In the genomic region with DNA sequence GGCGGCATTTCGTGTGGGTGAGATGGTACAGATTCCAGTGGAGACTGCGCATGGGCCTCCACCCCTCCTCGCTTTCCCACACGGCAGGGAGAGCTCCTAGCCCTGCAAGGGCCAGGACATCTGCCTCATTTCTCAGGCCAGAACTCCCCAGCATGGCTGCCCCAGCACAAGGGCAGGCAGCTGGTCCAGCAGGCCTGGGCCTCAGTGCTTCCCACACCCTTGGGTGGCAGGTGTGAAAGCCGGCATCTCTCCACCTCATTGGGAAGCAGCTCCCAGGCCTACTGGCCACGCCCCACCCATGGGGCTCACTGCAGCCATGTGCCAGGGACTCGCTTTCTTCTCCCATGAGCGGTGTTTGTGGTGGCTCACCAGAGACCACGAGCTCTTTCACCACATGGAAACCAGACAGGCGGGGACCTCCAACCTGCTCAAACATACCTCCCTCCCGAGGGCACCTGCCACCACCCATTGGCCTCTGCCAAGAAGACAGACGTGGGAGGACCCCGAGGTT, we compare ENCODE assay signal across 17 cellular contexts.
"Had no signal": no experiment of that assay in that cellular context is flagged by ENCODE, and none has a peak within 500 bp of the region (broad histone marks: within the 10 kb centered on the region; RNA-seq: fewer than 3 reads in every experiment).

No MANE protein-coding gene starts in this region.

- H3K36me3 ChIP-seq: colonic mucosa, neutrophil, tibial artery, upper lobe of left lung, uterus had no signal

- H3K9me3 Mint-ChIP-seq: naive thymus-derived CD4-positive, alpha-beta T cell; nephron progenitor cell had no signal

- H3K4me3 Mint-ChIP-seq: naive thymus-derived CD4-positive, alpha-beta T cell; nephron progenitor cell had no signal

- H3K4me3 ChIP-seq: colonic mucosa, smooth muscle cell, tibial artery, upper lobe of left lung, uterus had no signal

- H3K4me2 ChIP-seq: smooth muscle cell had no signal

- ATAC-seq: naive thymus-derived CD4-positive, alpha-beta T cell had no signal

- H3K27me3 ChIP-seq: colonic mucosa, neutrophil, tibial artery, upper lobe of left lung, uterus had no signal

- H3K4me1 ChIP-seq: colonic mucosa, uterus had no signal

- H3K36me3 Mint-ChIP-seq: naive thymus-derived CD4-positive, alpha-beta T cell had no signal

- H3K27ac ChIP-seq: colonic mucosa, neutrophil, tibial artery, upper lobe of left lung, uterus had no signal

- H3K27ac Mint-ChIP-seq: naive thymus-derived CD4-positive, alpha-beta T cell; nephron progenitor cell had no signal

- H3K9me3 ChIP-seq: colonic mucosa, neutrophil, tibial artery, upper lobe of left lung, uterus had no signal

- DNase-seq: colonic mucosa; dermis blood vessel endothelial cell; erythroblast; foreskin melanocyte; head of caudate nucleus; hippocampal formation; kidney glomerular epithelial cell; mesendoderm; naive thymus-derived CD4-positive, alpha-beta T cell; nephron progenitor cell; stimulated activated CD4-positive, alpha-beta T cell treated with anti-CD3 and anti-CD28 coated beads, Interleukin-2, amount 100 ng/mL, for 48 hours; stimulated activated naive CD4-positive, alpha-beta T cell treated with Interleukin-2 at 50 U/mL for 16 hours; tibial artery; upper lobe of left lung; uterus had no signal
